ENCODE assay signal across 11 cellular contexts in genomic region chr17:32803544-32803943, GRCh38.
"Had no signal": no experiment of that assay in that cellular context is flagged by ENCODE, and none has a peak within 500 bp of the region (broad histone marks: within the 10 kb centered on the region; RNA-seq: fewer than 3 reads in every experiment).

No MANE protein-coding gene starts in this region.

- H3K9me3 ChIP-seq: ovary had no signal

- ATAC-seq: activated CD8-positive, alpha-beta T cell treated with anti-CD3 and anti-CD28 coated beads for 36 hours; activated T-cell treated with anti-CD3 and anti-CD28 coated beads, Interleukin-2, amount 50 U/mL, for 4 hours; foreskin keratinocyte had no signal

- H3K27ac ChIP-seq: foreskin keratinocyte, ovary had no signal

- H3K4me3 ChIP-seq: ovary had no signal

- H3K36me3 ChIP-seq: ovary had no signal

- DNase-seq: activated B cell treated with CpG ODN at 0.5 μM for 24 hours; activated CD4-positive, alpha-beta T cell treated with anti-CD3 and anti-CD28 coated beads for 48 hours; activated CD8-positive, alpha-beta T cell treated with anti-CD3 and anti-CD28 coated beads for 36 hours; activated effector memory CD4-positive, alpha-beta T cell treated with anti-CD3 and anti-CD28 coated beads, Interleukin-2, amount 50 U/mL, for 16 hours; activated T-cell treated with anti-CD3 and anti-CD28 coated beads, Interleukin-2, amount 50 U/mL, for 4 hours; cortex of kidney; effector CD8-positive, alpha-beta T cell; foreskin keratinocyte; immature natural killer cell; ovary; stimulated activated CD4-positive, alpha-beta T cell treated with anti-CD3 and anti-CD28 coated beads, Interleukin-1b, Interleukin-23, amount 100 ng/mL, for 48 hours had no signal

- H3K27me3 ChIP-seq: foreskin keratinocyte, ovary had no signal
